8 cellular contexts compared by ENCODE assay signal in genomic region chr5:170632985-170633234, GRCh38.
DNase-seq lines count a peak whose midpoint lies in the region; ATAC-seq and TF ChIP-seq lines count a peak whose summit lies in the region.

No MANE protein-coding gene starts in this region.

- H3K27me3 ChIP-seq in SJSA1 (replicated peaks): no peaks in the 10 kb centered on the region
- H3K27me3 ChIP-seq in iPS-18a (ENCODE audit: control insufficient read depth, insufficient read depth, low read length): no peaks in the 10 kb centered on the region

- H3K4me1 ChIP-seq in SJSA1 (replicated peaks): peaks cover 26% of the 10 kb centered on the region
- H3K4me1 ChIP-seq in iPS-18a (ENCODE audit: control insufficient read depth, low read depth, low read length): peaks cover 17% of the 10 kb centered on the region

- H3K27ac ChIP-seq in SJSA1 (peak overlapping the region; percentile 36), iPS-18a (ENCODE audit: low read length) (no peak overlapping the region)

- H3K9me3 ChIP-seq in SJSA1 (replicated peaks): no peaks in the 10 kb centered on the region
- no peaks in the 10 kb centered on the region for H3K9me3 ChIP-seq in iPS-18a (ENCODE audit: control insufficient read depth, low read depth, low read length)

- no peaks in the 10 kb centered on the region for H3K36me3 ChIP-seq in SJSA1
- no peaks in the 10 kb centered on the region for H3K36me3 ChIP-seq in iPS-18a (ENCODE audit: control insufficient read depth, low read depth, low read length)

- H3K4me3 ChIP-seq in AG09309 (ENCODE audit: control insufficient read depth, low read depth, low read length) (no peak overlapping the region), SJSA1 (peak overlapping the region; percentile 18), iPS-18a (ENCODE audit: low read length) (peak overlapping the region; percentile 81)

- peak; percentile 97 for TF ChIP-seq CTCF in AG09309 (IDR thresholded peaks at IDR 0.05; ENCODE audit: control insufficient read depth, insufficient read depth, low read depth, low read length, missing control alignments)

- peak overlapping the region; percentile 77 for H3K9ac ChIP-seq in iPS-18a (ENCODE audit: low read length)

- DNase-seq in AG09309 (ENCODE audit: low read depth): no peak
- DNase-seq in SJSA1 (ENCODE audit: low read depth in 1 of 2, low spot score in 2 of 2): peak in 1 of 2 experiments; percentile 84
- DNase-seq in amygdala (lab: John Stamatoyannopoulos, UW): peak in 29 of 56 donors; percentile 12 to 74 (median 45)
- peak; percentile 24 to 46 for DNase-seq in stimulated activated CD4-positive, alpha-beta T cell treated with anti-CD3 and anti-CD28 coated beads, Interleukin-12 subunit alpha, Interleukin-12 subunit beta, amount 100 ng/mL, for 24 hours (ENCODE audit: low read depth in 2 of 2)
- DNase-seq in OCI-M2 (lab: John Stamatoyannopoulos, UW; ENCODE audit: unreplicated experiment): no peak

- ATAC-seq in GM21447 (IDR thresholded peaks at IDR 0.05; ENCODE audit: unreplicated experiment): peak; percentile 65
- ATAC-seq in HG03139 (IDR thresholded peaks at IDR 0.05; ENCODE audit: unreplicated experiment): no peak

Comparison
In these comparisons a context has a peak if more than half of its experiments do, and no peak if none do; other contexts are left out.
1. DNase-seq: peak in amygdala (29 of 56) and stimulated activated CD4-positive, alpha-beta T cell treated with anti-CD3 and anti-CD28 coated beads, Interleukin-12 subunit alpha, Interleukin-12 subunit beta, amount 100 ng/mL, for 24 hours (2 of 2); none in AG09309 (single experiment) and OCI-M2 (single experiment).